2 cellular contexts compared by ENCODE assay signal in the genomic region with DNA sequence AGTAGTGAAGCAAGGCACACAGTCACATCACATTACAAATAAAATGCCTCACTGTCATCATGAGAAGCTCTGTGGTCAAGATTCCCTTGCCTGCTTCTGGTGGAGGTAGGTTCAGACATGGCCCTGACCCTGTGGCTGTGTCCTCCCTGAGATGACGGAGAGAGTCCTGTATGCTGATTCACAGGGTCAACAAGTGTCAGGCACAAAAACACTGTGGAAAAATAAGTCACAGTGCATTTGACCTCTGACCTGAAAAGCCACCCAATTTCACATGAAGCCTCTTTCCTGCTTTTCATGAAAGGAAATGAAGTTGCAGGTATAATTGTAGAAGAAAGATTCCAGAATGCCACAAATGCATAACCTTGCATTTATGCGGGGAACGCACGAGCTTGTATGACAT.
TF ChIP-seq lines count a peak whose summit lies in the region.

No MANE protein-coding gene starts in this region.

TF ChIP-seq in liver, 16 proteins besides CTCF, POLR2A, EP300 and RAD21:
- TF ChIP-seq, protein P1, sequence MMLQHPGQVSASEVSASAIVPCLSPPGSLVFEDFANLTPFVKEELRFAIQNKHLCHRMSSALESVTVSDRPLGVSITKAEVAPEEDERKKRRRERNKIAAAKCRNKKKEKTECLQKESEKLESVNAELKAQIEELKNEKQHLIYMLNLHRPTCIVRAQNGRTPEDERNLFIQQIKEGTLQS (IDR thresholded peaks at IDR 0.05) = no peak
- TF ChIP-seq NR2F2 (IDR thresholded peaks at IDR 0.05) = peak; percentile 75

TF ChIP-seq in HepG2, 621 proteins besides CTCF, POLR2A, EP300 and RAD21 (continued from another document):
- TF ChIP-seq ZSCAN25 (CRISPR knock-in tag; IDR thresholded peaks at IDR 0.05) = no peak
